1 cellular context compared by ENCODE assay signal in genomic region chr5:132024789-132025402, GRCh38.
TF ChIP-seq lines count a peak whose summit lies in the region.

No MANE protein-coding gene starts in this region.

TF ChIP-seq in K562, 482 proteins besides CTCF, POLR2A, EP300 and RAD21:
- TF ChIP-seq ZBTB7A (IDR thresholded peaks at IDR 0.05; ENCODE audit: borderline replicate concordance, control insufficient read depth, low read depth, low read length) (no peak), HNRNPK (IDR thresholded peaks at IDR 0.05; ENCODE audit: low read depth, low read length, poor library complexity, severe bottlenecking) (no peak), ZEB2 (IDR thresholded peaks at IDR 0.05) (no peak), DLX4 (CRISPR knock-in tag; IDR thresholded peaks at IDR 0.05) (no peak), ZNF174 (CRISPR knock-in tag; IDR thresholded peaks at IDR 0.05) (no peak), ATF6 (CRISPR knock-in tag; IDR thresholded peaks at IDR 0.05) (no peak), TAF15 (IDR thresholded peaks at IDR 0.05; ENCODE audit: low read depth, low read length) (no peak), ELF1 (tag; IDR thresholded peaks at IDR 0.05) (no peak), MXD1 (CRISPR knock-in tag; IDR thresholded peaks at IDR 0.05; ENCODE audit: borderline replicate concordance, poor library complexity, severe bottlenecking) (no peak), NFYB (IDR thresholded peaks at IDR 0.05; ENCODE audit: extremely low read depth, insufficient read length) (no peak), TEAD1 (CRISPR knock-in tag; IDR thresholded peaks at IDR 0.05) (peak in 1 of 2 experiments; percentile 42; a peak in 1 of 4 replicates), TRIM28 (IDR thresholded peaks at IDR 0.05) (no peak), DPF2 (IDR thresholded peaks at IDR 0.05) (no peak), PRMT5 (CRISPR knock-in tag; IDR thresholded peaks at IDR 0.05) (no peak), XRCC5 (IDR thresholded peaks at IDR 0.05; ENCODE audit: low read depth, low read length) (no peak), SIN3A (IDR thresholded peaks at IDR 0.05; ENCODE audit: borderline replicate concordance in 2 of 2, control insufficient read depth in 1 of 2, low read depth in 2 of 2, low read length in 2 of 2) (peak in 1 of 2 experiments; percentile 40; a peak in 1 of 4 replicates), PKNOX1 (IDR thresholded peaks at IDR 0.05) (no peak), PHB2 (IDR thresholded peaks at IDR 0.05; ENCODE audit: low read depth) (no peak), BRD4 (IDR thresholded peaks at IDR 0.05) (no peak), TSC22D4 (tag; IDR thresholded peaks at IDR 0.05) (no peak), ZNF436 (CRISPR knock-in tag; IDR thresholded peaks at IDR 0.05) (no peak), BRCA1 (IDR thresholded peaks at IDR 0.05) (no peak), BRCA1 (CRISPR knock-in tag; IDR thresholded peaks at IDR 0.05) (no peak), TCFL5 (CRISPR knock-in tag; conservative IDR thresholded peaks at IDR 0.05) (no peak), JUND (IDR thresholded peaks at IDR 0.05; ENCODE audit: borderline replicate concordance, low read depth, low read length) (no peak), JUND (tag; IDR thresholded peaks at IDR 0.05; ENCODE audit: borderline replicate concordance, low read depth, low read length) (no peak), YBX1 (IDR thresholded peaks at IDR 0.05) (no peak), SMARCB1 (IDR thresholded peaks at IDR 0.05; ENCODE audit: insufficient read length, low read depth) (no peak), PHF8 (IDR thresholded peaks at IDR 0.05; ENCODE audit: borderline replicate concordance, low read length) (no peak), BRD9 (IDR thresholded peaks at IDR 0.05; ENCODE audit: low read depth, partially characterized antibody) (no peak), MAFF (IDR thresholded peaks at IDR 0.05; ENCODE audit: low read length) (no peak), ATF4 (CRISPR knock-in tag; IDR thresholded peaks at IDR 0.05) (no peak), ATF1 (CRISPR knock-in tag; IDR thresholded peaks at IDR 0.05) (no peak), ATF1 (tag; IDR thresholded peaks at IDR 0.05) (no peak), FOS (IDR thresholded peaks at IDR 0.05; ENCODE audit: extremely low read depth, insufficient read length) (no peak), PHB (CRISPR knock-in tag; IDR thresholded peaks at IDR 0.05) (no peak), EHMT2 (IDR thresholded peaks at IDR 0.05) (peak; percentile 94), REST (CRISPR knock-in tag; IDR thresholded peaks at IDR 0.05; ENCODE audit: low read depth) (peak; percentile 73; the same call in 1 of the 2 replicates), TEAD4 (IDR thresholded peaks at IDR 0.05; ENCODE audit: low read length) (no peak), TEAD4 (CRISPR knock-in tag; IDR thresholded peaks at IDR 0.05; ENCODE audit: borderline replicate concordance) (0 out of 2 replicates have a peak, but pooled peaks have one; percentile 22), ZBTB9 (CRISPR knock-in tag; IDR thresholded peaks at IDR 0.05) (no peak), ZNF146 (CRISPR knock-in tag; IDR thresholded peaks at IDR 0.05; ENCODE audit: unreplicated experiment) (no peak), ZNF184 (CRISPR knock-in tag; IDR thresholded peaks at IDR 0.05) (no peak), ZNF121 (CRISPR knock-in tag; conservative IDR thresholded peaks at IDR 0.05) (no peak), CLOCK (CRISPR knock-in tag; IDR thresholded peaks at IDR 0.05; ENCODE audit: borderline replicate concordance) (no peak), ZNF133 (CRISPR knock-in tag; IDR thresholded peaks at IDR 0.05) (no peak), CBX3 (IDR thresholded peaks at IDR 0.05; ENCODE audit: borderline replicate concordance in 1 of 2, low read length in 2 of 2) (no peak), SMARCA5 (IDR thresholded peaks at IDR 0.05) (no peak), ZNF408 (CRISPR knock-in tag; IDR thresholded peaks at IDR 0.05; ENCODE audit: low read depth) (no peak), E2F1 (CRISPR knock-in tag; IDR thresholded peaks at IDR 0.05) (no peak), HNRNPL (IDR thresholded peaks at IDR 0.05; ENCODE audit: low read depth, low read length) (no peak), MIER1 (IDR thresholded peaks at IDR 0.05; ENCODE audit: low read depth) (peak; percentile 91), THAP12 (CRISPR knock-in tag; IDR thresholded peaks at IDR 0.05) (no peak), NRF1 (conservative IDR thresholded peaks at IDR 0.05 in 1 of 2, IDR thresholded peaks at IDR 0.05 in 1 of 2) (no peak), ZSCAN32 (CRISPR knock-in tag; IDR thresholded peaks at IDR 0.05) (no peak)
TF ChIP-seq in K562: peak in this region for 6.
